Comparison of ENCODE assay signal across 8 cellular contexts in the genomic region with DNA sequence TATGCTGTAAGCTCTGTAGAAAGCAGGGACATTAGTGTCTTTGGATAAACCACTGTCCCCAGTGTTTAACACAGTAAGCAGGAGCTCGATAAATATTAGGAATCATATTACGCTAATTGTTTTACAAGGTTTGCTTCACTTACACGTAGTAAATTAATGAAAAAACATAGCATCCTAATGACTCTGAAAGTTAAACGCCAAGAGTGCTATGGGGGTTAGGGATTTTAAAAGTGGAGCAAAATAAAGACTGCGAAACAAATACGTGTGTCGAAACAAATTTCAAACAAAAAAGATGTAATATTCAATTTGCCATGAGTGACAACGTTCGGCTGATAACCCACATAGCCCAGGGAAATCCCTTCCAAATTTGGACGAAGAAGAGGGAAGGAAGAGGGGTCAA. TPM values are rescaled to one million over a fixed set of nuclear protein-coding genes. Genes with fewer than 3 reads are reported as not detected.
A peak's percentile ranks its signal among the peaks of the same experiment; 100 is the strongest.
DNase-seq lines count a peak whose midpoint lies in the region; ATAC-seq and TF ChIP-seq lines count a peak whose summit lies in the region.
"Not testable (repeated sequence)": the region's sequence is repeated elsewhere in the genome, so short reads cannot be mapped to it uniquely, and the experiment has no call there.

No MANE protein-coding gene starts in this region.

- not testable (repeated sequence) for BruUV-seq in Calu3 (replicated peaks; lab: Mats Ljungman, UMichigan); mammary epithelial cell (replicated peaks; lab: Mats Ljungman, UMichigan)

- H3F3A ChIP-seq in MM.1S (ENCODE audit: insufficient read depth, low read length), result not testable (repeated sequence)

- H3K27ac ChIP-seq in MM.1S (ENCODE audit: low read length); mammary epithelial cell (ENCODE audit: insufficient read depth, low read depth, low read length): not testable (repeated sequence)
- H3K27ac ChIP-seq in psoas muscle (peak overlapping the region; percentile 74), transverse colon (peak overlapping the region; percentile 78 to 91 (median 81))

- not testable (repeated sequence) for TF ChIP-seq EP300 in transverse colon (IDR thresholded peaks at IDR 0.05; ENCODE audit: low read depth)

- dilution Hi-C loops in mammary epithelial cell (cut with HindIII; ENCODE audit: low sequenced_read_pairs), result not testable (repeated sequence)

- not testable (repeated sequence) for TF ChIP-seq CTCF in Calu3 (IDR thresholded peaks at IDR 0.05; ENCODE audit: unreplicated experiment); MM.1S (IDR thresholded peaks at IDR 0.05; ENCODE audit: low read length); mammary epithelial cell (conservative IDR thresholded peaks at IDR 0.05 in 1 of 2, IDR thresholded peaks at IDR 0.05 in 1 of 2; ENCODE audit: extremely low read depth in 1 of 2, insufficient read depth in 1 of 2, low read depth in 1 of 2, low read length in 2 of 2); fibroblast of pulmonary artery (IDR thresholded peaks at IDR 0.05; ENCODE audit: low read length, missing control alignments); psoas muscle (IDR thresholded peaks at IDR 0.05); transverse colon (IDR thresholded peaks at IDR 0.05)

- in situ Hi-C loops in mammary epithelial cell (cut with MboI; ENCODE audit: low sequenced_read_pairs in 2 of 2), result loop anchor here (25.0 kb wide), 3 partner anchors 143 to 368 kb away; partner anchors contain the start of genes IGSF6 (in 1 of the 2), OTOA (in 1 of the 2) and UQCRC2 (in 1 of the 2)
- in situ Hi-C loops in transverse colon (cut with MboI; ENCODE audit: low pct_ligation_motif_present in 1 of 4, low pct_unique_long_range_greater_than_20kb in 1 of 4, low sequenced_read_pairs in 3 of 4), result loop anchor here in 3 of 4 donors (25.0 kb wide), 2 partner anchors 143 to 168 kb away; partner anchors contain the start of gene UQCRC2 (in 2 of the 3)

- not testable (repeated sequence) for TF ChIP-seq POLR2A in transverse colon (IDR thresholded peaks at IDR 0.05)

- 57% methylated on average over 10 of the region's 10 CpGs for WGBS in mammary epithelial cell (ENCODE audit: low coverage, missing lambda C conversion rate)
- WGBS in psoas muscle, 3 donors, result 36 to 47% (median 43%) methylated on average over 9 of the region's 10 CpGs
- WGBS in transverse colon (ENCODE audit: low coverage in 1 of 2), 2 donors, result 54 to 80% methylated on average over 2 to 10 of the region's 10 CpGs

- intact Hi-C loops in Calu3 (cut with micrococcal nuclease; ENCODE audit: unreplicated experiment); psoas muscle (cut with DNase I); transverse colon (cut with DNase I; ENCODE audit: low total_unique reads): not testable (repeated sequence)
- intact Hi-C loops in activated CD4-positive, alpha-beta memory T cell treated with anti-CD3 and anti-CD28 coated beads for 36 hours (cut with micrococcal nuclease), result loop anchor here (5.0 kb wide), 1 partner anchor 133 kb away; the partner anchor contains the start of gene UQCRC2
- intact Hi-C loops in mammary epithelial cell (cut with micrococcal nuclease), result loop anchor here (10.0 kb wide), 1 partner anchor 365 kb away; no protein-coding TSS in a partner anchor

- POLR2A ChIA-PET in activated CD4-positive, alpha-beta memory T cell treated with anti-CD3 and anti-CD28 coated beads for 36 hours (lab: Charles Lee), result interaction anchor here (1.6 to 2.0 kb wide), 2 partner anchors 127 to 134 kb away, joined by 6 to 9 read pairs; partner anchors contain the start of gene UQCRC2

- H3K27me3 Mint-ChIP-seq in Calu3 (ENCODE audit: unreplicated experiment); activated CD4-positive, alpha-beta memory T cell treated with anti-CD3 and anti-CD28 coated beads for 36 hours; memory B cell: not testable (repeated sequence)

- H3K4me1 ChIP-seq in MM.1S (ENCODE audit: low read length); mammary epithelial cell (ENCODE audit: insufficient read depth, low read length); psoas muscle: not testable (repeated sequence)
- H3K4me1 ChIP-seq in transverse colon, result peaks cover 0 to 13% (median 7%) of the 10 kb centered on the region in 4 donors

- peaks cover 25% of the 10 kb centered on the region for H3K4me1 Mint-ChIP-seq in Calu3 (ENCODE audit: low read depth, unreplicated experiment)
- H3K4me1 Mint-ChIP-seq in activated CD4-positive, alpha-beta memory T cell treated with anti-CD3 and anti-CD28 coated beads for 36 hours (ENCODE audit: low read depth), result peaks cover 20% of the 10 kb centered on the region
- H3K4me1 Mint-ChIP-seq in memory B cell, result peaks cover 10% of the 10 kb centered on the region

- not testable (repeated sequence) for H3K9me3 Mint-ChIP-seq in Calu3 (ENCODE audit: low read depth, unreplicated experiment); activated CD4-positive, alpha-beta memory T cell treated with anti-CD3 and anti-CD28 coated beads for 36 hours; memory B cell

- CTCF ChIA-PET in Calu3 (lab: Charles Lee), result interaction anchor here (1.0 to 1.3 kb wide), 2 partner anchors 127 to 279 kb away, joined by 3 to 5 read pairs; no protein-coding TSS in a partner anchor
- CTCF ChIA-PET in activated CD4-positive, alpha-beta memory T cell treated with anti-CD3 and anti-CD28 coated beads for 36 hours (lab: Charles Lee), result interaction anchor here (0.7 to 3.0 kb wide), 3 partner anchors 100 to 259 kb away, joined by 3 to 8 read pairs (median 3); no protein-coding TSS in a partner anchor
- CTCF ChIA-PET in mammary epithelial cell (lab: Charles Lee; ENCODE audit: low non-redundant PET), result not testable (repeated sequence)

- not testable (repeated sequence) for H3K9ac ChIP-seq in MM.1S (ENCODE audit: low read length); mammary epithelial cell (ENCODE audit: insufficient read depth, low read length)

- not testable (repeated sequence) for H3K4me3 ChIP-seq in MM.1S (ENCODE audit: low read length)
- H3K4me3 ChIP-seq in mammary epithelial cell (replicated peaks in 1 of 3; ENCODE audit: insufficient read depth in 1 of 3, low read depth in 2 of 3, low read length in 3 of 3) (peak overlapping the region in 1 of 3 experiments; percentile 56), fibroblast of pulmonary artery (replicated peaks; ENCODE audit: low read depth, low read length) (peak overlapping the region; percentile 64), psoas muscle (peak overlapping the region; percentile 64), transverse colon (peak overlapping the region in 3 of 4 donors; percentile 6 to 59 (median 36))

- not testable (repeated sequence) for H3K27ac Mint-ChIP-seq in Calu3 (ENCODE audit: unreplicated experiment)
- H3K27ac Mint-ChIP-seq in activated CD4-positive, alpha-beta memory T cell treated with anti-CD3 and anti-CD28 coated beads for 36 hours, result peak overlapping the region; percentile 94
- H3K27ac Mint-ChIP-seq in memory B cell, result peak overlapping the region; percentile 93

- not testable (repeated sequence) for H3K27me3 ChIP-seq in MM.1S (replicated peaks; ENCODE audit: insufficient read depth, low read length); mammary epithelial cell (ENCODE audit: insufficient read depth, low read length); psoas muscle (ENCODE audit: insufficient read depth in 3 of 3, low read length in 2 of 3); transverse colon

- H3K9me3 ChIP-seq in MM.1S (replicated peaks; ENCODE audit: insufficient read depth, low read length); mammary epithelial cell (replicated peaks; ENCODE audit: insufficient read depth, low read length); psoas muscle; transverse colon: not testable (repeated sequence)

- H3K79me2 ChIP-seq in MM.1S (ENCODE audit: low read length); mammary epithelial cell (ENCODE audit: insufficient read depth, low read length): not testable (repeated sequence)

- H3K36me3 ChIP-seq in MM.1S (replicated peaks; ENCODE audit: insufficient read depth, low read length); mammary epithelial cell (ENCODE audit: insufficient read depth, low read length); psoas muscle (ENCODE audit: insufficient read depth in 1 of 2, low read depth in 1 of 2); transverse colon: not testable (repeated sequence)

- H3K4me2 ChIP-seq in MM.1S (ENCODE audit: low read depth, low read length), result peak overlapping the region; percentile 75; the same call in 1 of the 2 replicates
- peak overlapping the region; percentile 93 for H3K4me2 ChIP-seq in mammary epithelial cell (ENCODE audit: insufficient read depth, low read depth, low read length)

- H3K4me3 Mint-ChIP-seq in Calu3 (ENCODE audit: low read depth, unreplicated experiment) (peak overlapping the region; percentile 94), memory B cell (peak overlapping the region; percentile 89)
- H3K4me3 Mint-ChIP-seq in activated CD4-positive, alpha-beta memory T cell treated with anti-CD3 and anti-CD28 coated beads for 36 hours, result peak overlapping the region; percentile 84

- not testable (repeated sequence) for H3K9me2 ChIP-seq in MM.1S (replicated peaks; ENCODE audit: insufficient read depth, low read length)

- peaks cover 25% of the 10 kb centered on the region for H3K36me3 Mint-ChIP-seq in Calu3 (ENCODE audit: insufficient read depth, unreplicated experiment)
- peaks cover 12% of the 10 kb centered on the region for H3K36me3 Mint-ChIP-seq in activated CD4-positive, alpha-beta memory T cell treated with anti-CD3 and anti-CD28 coated beads for 36 hours
- H3K36me3 Mint-ChIP-seq in memory B cell, result not testable (repeated sequence)

- DNase-seq in Calu3; MM.1S; activated CD4-positive, alpha-beta memory T cell treated with anti-CD3 and anti-CD28 coated beads for 36 hours; mammary epithelial cell; fibroblast of pulmonary artery (ENCODE audit: low read depth); memory B cell (ENCODE audit: low spot score in 2 of 2); psoas muscle; transverse colon: not testable (repeated sequence)

- ATAC-seq in memory B cell (ENCODE audit: low read depth); psoas muscle: not testable (repeated sequence)

- H2AFZ ChIP-seq in MM.1S (ENCODE audit: low read length); mammary epithelial cell (ENCODE audit: low read depth, low read length): not testable (repeated sequence)

- not testable (repeated sequence) for H4K20me1 ChIP-seq in MM.1S (ENCODE audit: insufficient read depth, low read length); mammary epithelial cell (ENCODE audit: insufficient read depth, low read length)

RNA-seq across cellular contexts. Expression of gene NPIPB4, which starts 37.9 kb away (rescaled TPM):
- 203 and 207 TPM in 2 replicates for total RNA-seq in Calu3 (2022)
- total RNA-seq in activated CD4-positive, alpha-beta memory T cell treated with anti-CD3 and anti-CD28 coated beads for 36 hours, result 10 to 100 TPM; 85.2 to 92.7 TPM
- total RNA-seq in mammary epithelial cell, result 100 to 1,000 TPM in 1 of 2 donors, 10 to 100 TPM in 1; 42.2 to 225 TPM
- 15.5 TPM for polyA plus RNA-seq in mammary epithelial cell
- polyA minus RNA-seq in mammary epithelial cell, result 29.4 TPM
- 10 to 100 TPM; 28.9 to 54.5 (median 46.5) TPM for total RNA-seq in psoas muscle
- 10 to 100 TPM in 2 of 3 donors, 1 to 10 TPM in 1; 7.9 to 12.3 (median 10.0) TPM for polyA plus RNA-seq in psoas muscle
- 100 to 1,000 TPM in 2 of 4 donors, 10 to 100 TPM in 2; 92.0 to 226 (median 133) TPM for total RNA-seq in transverse colon
